In genomic region chr22:41216984-41217383, GRCh38 we compare ENCODE assay signal across 9 cellular contexts. TPM values are rescaled to one million over a fixed set of nuclear protein-coding genes. Genes with fewer than 3 reads are reported as not detected.
A peak's percentile ranks its signal among the peaks of the same experiment; 100 is the strongest.
DNase-seq lines count a peak whose midpoint lies in the region; ATAC-seq and TF ChIP-seq lines count a peak whose summit lies in the region.
"Had no signal": no experiment of that assay in that cellular context is flagged by ENCODE, and none has a peak within 500 bp of the region (broad histone marks: within the 10 kb centered on the region; RNA-seq: fewer than 3 reads in every experiment).

No MANE protein-coding gene starts in this region.

- POLR2A ChIA-PET in HEK293 (lab: Yijun Ruan, JAX): interaction anchor here (0.7 kb wide), 1 partner anchor 12 kb away, joined by 3 read pairs; no protein-coding TSS in a partner anchor

- intact Hi-C loops in sciatic nerve (cut with DNase I): loop anchor here (5.0 kb wide), 1 partner anchor 1935 kb away; the partner anchor contains the start of gene TSPO

- in situ Hi-C loops in SK-MEL-5 (cut with HindIII; ENCODE audit: low pct_unique_long_range_greater_than_20kb, low sequenced_read_pairs): no loop called here

- no peaks in the 10 kb centered on the region for H3K27me3 ChIP-seq in fibroblast of lung (ENCODE audit: control insufficient read depth, insufficient read depth, low read length)

- H3K4me3 ChIP-seq in HEK293 (ENCODE audit: low read depth, low read length) (no peak overlapping the region), fibroblast of lung (replicated peaks in 1 of 4; ENCODE audit: control extremely low read depth in 1 of 4, insufficient read depth in 1 of 4, low read depth in 3 of 4, low read length in 4 of 4) (peak overlapping the region in 1 of 4 experiments; percentile 45)

- peak; percentile 51 for ATAC-seq in sciatic nerve
- no peak for ATAC-seq in GM18858 (IDR thresholded peaks at IDR 0.05; ENCODE audit: unreplicated experiment)
- ATAC-seq in HG02678 (IDR thresholded peaks at IDR 0.05; ENCODE audit: unreplicated experiment): no peak
- no peak for ATAC-seq in GM18502 (IDR thresholded peaks at IDR 0.05; ENCODE audit: poor library complexity, unreplicated experiment)

- TF ChIP-seq CTCF in HEK293 (tag by site-specific recombination; IDR thresholded peaks at IDR 0.05): no peak
- TF ChIP-seq CTCF in fibroblast of lung (conservative IDR thresholded peaks at IDR 0.05 in 1 of 2, IDR thresholded peaks at IDR 0.05 in 1 of 2; ENCODE audit: low read depth in 1 of 2, low read length in 2 of 2): no peak

- CTCF ChIA-PET in HEK293 (lab: Yijun Ruan, JAX): interaction anchor here (0.5 to 1.7 kb wide), 2 partner anchors 21 to 35 kb away, joined by 3 to 6 read pairs; no protein-coding TSS in a partner anchor

- H3K9ac ChIP-seq in fibroblast of lung (ENCODE audit: insufficient read depth, low read length): peak overlapping the region; percentile 41

- peak overlapping the region; percentile 41 for H3K4me2 ChIP-seq in fibroblast of lung (ENCODE audit: extremely low read depth, insufficient read depth, low read length)

- H3K9me3 ChIP-seq in HEK293 (ENCODE audit: control insufficient read depth, insufficient read depth, low read depth, low read length): no peaks in the 10 kb centered on the region
- no peaks in the 10 kb centered on the region for H3K9me3 ChIP-seq in fibroblast of lung (ENCODE audit: control insufficient read depth, insufficient read depth, low read depth, low read length)

- H3K36me3 ChIP-seq in HEK293 (ENCODE audit: control insufficient read depth in 2 of 2, insufficient read depth in 1 of 2, low read length in 2 of 2): peaks cover 50 to 85% of the 10 kb centered on the region in 2 experiments
- peaks cover 5% of the 10 kb centered on the region for H3K36me3 ChIP-seq in fibroblast of lung (ENCODE audit: control insufficient read depth, insufficient read depth, low read length)

- no peaks in the 10 kb centered on the region for H3K79me2 ChIP-seq in fibroblast of lung (ENCODE audit: control insufficient read depth, insufficient read depth, low read length)

- H4K20me1 ChIP-seq in fibroblast of lung (ENCODE audit: control insufficient read depth, extremely low read depth, insufficient read depth, low read length): no peaks in the 10 kb centered on the region

- H3K27ac ChIP-seq in HEK293 (ENCODE audit: extremely low read depth, low read depth, low read length) (peak overlapping the region; percentile 46; the same call in 1 of the 2 replicates), fibroblast of lung (ENCODE audit: insufficient read depth, low read length) (peak overlapping the region; percentile 79)

- DNase-seq in SK-MEL-5 (ENCODE audit: low read depth, low spot score) (peak; percentile 37), fibroblast of lung (ENCODE audit: low read depth in 2 of 2) (peak in 1 of 2 donors; percentile 37), sciatic nerve (ENCODE audit: low spot score) (no peak), HuH-7 (ENCODE audit: low spot score) (no peak)
- DNase-seq: T1000 had no signal

- peak overlapping the region; percentile 51 for H2AFZ ChIP-seq in fibroblast of lung (ENCODE audit: low read length)

- H3K4me1 ChIP-seq in HEK293 (ENCODE audit: control insufficient read depth, insufficient read depth, low read length) (no peaks in the 10 kb centered on the region), fibroblast of lung (ENCODE audit: control insufficient read depth, extremely low read depth, insufficient read depth, low read length) (peaks cover 10% of the 10 kb centered on the region)

TF ChIP-seq in HEK293, 187 proteins besides CTCF, POLR2A, EP300 and RAD21:
- no peak for TF ChIP-seq ZNF146 (tag by site-specific recombination; IDR thresholded peaks at IDR 0.05)
TF ChIP-seq in HEK293: peak in this region for 0.

RNA-seq across cellular contexts. Expression of gene L3MBTL2, which starts 11.9 kb away (rescaled TPM):
- 29.4 and 29.9 TPM in 2 replicates for total RNA-seq in SK-MEL-5 (2014; rRNA removed; shearing (Covaris generic))
- 37.7 and 46.0 TPM in 2 replicates for polyA plus RNA-seq in SK-MEL-5 (2015; cell fraction: cytosol; rRNA removed)
- 31.5 and 40.2 TPM in 2 replicates for polyA plus RNA-seq in SK-MEL-5 (2015; cell fraction: nucleus; rRNA removed)
- total RNA-seq in fibroblast of lung: 15.4 and 16.0 TPM in 2 replicates
- polyA plus RNA-seq in fibroblast of lung: 19.3 and 27.7 TPM in 2 replicates
- 14.9 and 22.4 TPM in 2 replicates for polyA plus RNA-seq in fibroblast of lung (2012)
- polyA minus RNA-seq in fibroblast of lung (ENCODE audit: low replicate concordance): 33.3 and 48.8 TPM in 2 replicates
- total RNA-seq in sciatic nerve: 18.1 TPM

RNA-seq across cellular contexts. Expression of gene CHADL, which starts 23.7 kb away (rescaled TPM):
- 0.13 and 0.56 TPM in 2 replicates for total RNA-seq in SK-MEL-5 (2014; rRNA removed; shearing (Covaris generic))
- 0.54 and 1.1 TPM in 2 replicates for polyA plus RNA-seq in SK-MEL-5 (2015; cell fraction: cytosol; rRNA removed)
- polyA plus RNA-seq in SK-MEL-5 (2015; cell fraction: nucleus; rRNA removed): 0.27 and 1.1 TPM in 2 replicates
- 2.1 and 3.1 TPM in 2 replicates for total RNA-seq in fibroblast of lung
- polyA plus RNA-seq in fibroblast of lung: 0.10 and 0.14 TPM in 2 replicates
- 0.24 and 0.45 TPM in 2 replicates for polyA plus RNA-seq in fibroblast of lung (2012)
- 0.51 TPM in 1 of 2 replicates, not detected in the other for polyA minus RNA-seq in fibroblast of lung (ENCODE audit: low replicate concordance)
- total RNA-seq in sciatic nerve: 13.1 TPM
